Comparison of ENCODE assay signal across 31 cellular contexts in genomic region chr3:72396899-72397298, GRCh38.
"Had no signal": no experiment of that assay in that cellular context is flagged by ENCODE, and none has a peak within 500 bp of the region (broad histone marks: within the 10 kb centered on the region; RNA-seq: fewer than 3 reads in every experiment).

No MANE protein-coding gene starts in this region.

- DNase-seq: activated CD4-positive, alpha-beta T cell treated with anti-CD3 and anti-CD28 coated beads for 36 hours; activated CD4-positive, alpha-beta T cell treated with anti-CD3 and anti-CD28 coated beads, Interleukin-2, amount 10 ng/mL, durations not matched to agents 7 days and 5 days; activated CD4-positive, alpha-beta T cell treated with anti-CD3 and anti-CD28 coated beads, Interleukin-2, amount 50 U/mL, for 48 hours; activated CD8-positive, alpha-beta T cell treated with anti-CD3 and anti-CD28 coated beads, Interleukin-2, amount 10 ng/mL, durations not matched to agents 7 days and 5 days; activated gamma-delta T cell; activated naive CD4-positive, alpha-beta T cell treated with Interleukin-2 at 50 U/mL for 16 hours; activated naive CD8-positive, alpha-beta T cell treated with anti-CD3 and anti-CD28 coated beads, Interleukin-2, amount 10 ng/mL, durations not matched to agents 7 days and 5 days; activated T-cell treated with anti-CD3 and anti-CD28 coated beads, Interleukin-2, amount 50 U/mL, for 24 hours; amygdala; Karpas-422; KBM-7; NCI-H1048; NCI-H1105 treated with DMSO at 0.1 percent for 48 hours; NCI-H1436; NCI-H1694; NCI-H1930; NCI-H2081 treated with DMSO at 0.1 percent for 48 hours; NCI-H226; NCI-H446 treated with DMSO at 0.1 percent for 48 hours; NCI-H524 treated with DMSO at 0.1 percent for 48 hours; NK-92 treated with Interleukin-12 subunit alpha and Interleukin-12 subunit beta, amount 100 ng/mL, for 24 hours; PC-3; Peyer's patch; RPMI8226; SHP77 treated with DMSO at 0.1 percent for 48 hours; SK-N-SH had no signal

- H3K4me2 ChIP-seq: SK-N-SH had no signal

- ATAC-seq: activated CD4-positive, alpha-beta T cell treated with anti-CD3 and anti-CD28 coated beads for 36 hours; activated CD4-positive, CD25-positive, alpha-beta regulatory T cell treated with anti-CD3 and anti-CD28 coated beads, Interleukin-2, amount 50 U/mL, for 24 hours; activated CD8-positive, alpha-beta T cell treated with anti-CD3 and anti-CD28 coated beads, Interleukin-2, amount 10 ng/mL, durations not matched to agents 7 days and 5 days; PC-3 had no signal

- H3K36me3 ChIP-seq: ascending aorta, cardiac muscle cell, Peyer's patch had no signal

- H3K9ac ChIP-seq: SK-N-SH had no signal

- FAIRE-seq: TTC549 had no signal

- H3K4me3 ChIP-seq: ascending aorta, cardiac muscle cell, Peyer's patch, SJSA1 had no signal

- H3K27me3 ChIP-seq: ascending aorta, cardiac muscle cell, Peyer's patch, SJSA1 had no signal

- H3K27ac ChIP-seq: ascending aorta, cardiac muscle cell, Peyer's patch, SJSA1 had no signal

- H3K9me3 ChIP-seq: ascending aorta, Peyer's patch, SJSA1, SK-N-SH had no signal
